9 cellular contexts compared by ENCODE assay signal in genomic region chr7:82444220-82445049, GRCh38. TPM values are rescaled to one million over a fixed set of nuclear protein-coding genes. Genes with fewer than 3 reads are reported as not detected.
DNase-seq lines count a peak whose midpoint lies in the region; ATAC-seq and TF ChIP-seq lines count a peak whose summit lies in the region.
"Had no signal": no experiment of that assay in that cellular context is flagged by ENCODE, and none has a peak within 500 bp of the region (broad histone marks: within the 10 kb centered on the region; RNA-seq: fewer than 3 reads in every experiment).

No MANE protein-coding gene starts in this region.

- peak overlapping the region; percentile 52 for H3K4me3 Mint-ChIP-seq in activated B cell treated with CpG ODN at 0.5 μM for 24 hours

- H3K27me3 ChIP-seq in MG63 (no peaks in the 10 kb centered on the region), iPS DF 6.9 (ENCODE audit: control insufficient read depth, insufficient read depth, low read length) (no peaks in the 10 kb centered on the region)

- no peak overlapping the region for H3K27ac ChIP-seq in iPS DF 6.9 (ENCODE audit: low read length)
- H3K27ac ChIP-seq: HL-60 had no signal

- peak overlapping the region; percentile 65 for H3K4me3 ChIP-seq in MG63
- peak overlapping the region; percentile 77; the same call in 1 of the 2 replicates for H3K4me3 ChIP-seq in iPS DF 6.9 (ENCODE audit: low read length)
- H3K4me3 ChIP-seq in skeletal muscle cell (ENCODE audit: low read depth, low read length), result peak overlapping the region; percentile 77

- intact Hi-C loops in activated B cell treated with CpG ODN at 0.5 μM for 24 hours (cut with micrococcal nuclease), result no loop called here

- H3K4me1 ChIP-seq in iPS DF 6.9 (ENCODE audit: control insufficient read depth, insufficient read depth, low read length), result no peaks in the 10 kb centered on the region

- peak; percentile 89 for DNase-seq in DMS 273 treated with DMSO at 0.1 percent for 48 hours (lab: John Stamatoyannopoulos, UW)
- no peak for DNase-seq in MG63
- no peak for DNase-seq in activated B cell treated with CpG ODN at 0.5 μM for 24 hours
- no peak for DNase-seq in iPS DF 6.9 (ENCODE audit: low read depth, low spot score)
- no peak for DNase-seq in skeletal muscle cell (ENCODE audit: low read depth)

- ATAC-seq in activated B cell treated with CpG ODN at 0.5 μM for 24 hours (ENCODE audit: low read depth), result no peak
- ATAC-seq in GM21737 (IDR thresholded peaks at IDR 0.05; ENCODE audit: unreplicated experiment), result no peak
- ATAC-seq in GM18519 (IDR thresholded peaks at IDR 0.05; ENCODE audit: low FRiP score, unreplicated experiment), result no peak
- ATAC-seq in HG02938 (IDR thresholded peaks at IDR 0.05; ENCODE audit: unreplicated experiment), result no peak

- CTCF ChIA-PET in activated B cell treated with CpG ODN at 0.5 μM for 24 hours (lab: Charles Lee), result no interaction called here

- no peak overlapping the region for H3K27ac Mint-ChIP-seq in activated B cell treated with CpG ODN at 0.5 μM for 24 hours

- no peaks in the 10 kb centered on the region for H3K36me3 ChIP-seq in MG63
- no peaks in the 10 kb centered on the region for H3K36me3 ChIP-seq in iPS DF 6.9 (ENCODE audit: control insufficient read depth, insufficient read depth, low read length)

- H3K9me3 Mint-ChIP-seq in activated B cell treated with CpG ODN at 0.5 μM for 24 hours, result no peaks in the 10 kb centered on the region

- peaks cover 10% of the 10 kb centered on the region for H3K4me1 Mint-ChIP-seq in activated B cell treated with CpG ODN at 0.5 μM for 24 hours

- H3K36me3 Mint-ChIP-seq in activated B cell treated with CpG ODN at 0.5 μM for 24 hours (ENCODE audit: low read depth), result no peaks in the 10 kb centered on the region

- no peaks in the 10 kb centered on the region for H3K9me3 ChIP-seq in MG63
- no peaks in the 10 kb centered on the region for H3K9me3 ChIP-seq in iPS DF 6.9 (ENCODE audit: control insufficient read depth, insufficient read depth, low read length)

- TF ChIP-seq CTCF in activated B cell treated with CpG ODN at 0.5 μM for 24 hours (IDR thresholded peaks at IDR 0.05), result no peak

- POLR2A ChIA-PET in activated B cell treated with CpG ODN at 0.5 μM for 24 hours (lab: Charles Lee), result no interaction called here

- peaks cover 37% of the 10 kb centered on the region for H3K27me3 Mint-ChIP-seq in activated B cell treated with CpG ODN at 0.5 μM for 24 hours

- no CpG with 5 or more reads among the region's 24 CpGs for WGBS in iPS DF 6.9 (ENCODE audit: insufficient coverage, insufficient read length)

RNA-seq across cellular contexts. Expression of gene CACNA2D1, which starts 0.9 kb away (rescaled TPM):
- total RNA-seq in MG63 (2014; rRNA removed; shearing (Covaris generic); ENCODE audit: low replicate concordance), result 2.9 and 9.7 TPM in 2 replicates
- not detected in 2 replicates for total RNA-seq in activated B cell treated with CpG ODN at 0.5 μM for 24 hours
